ENCODE assay signal across 15 cellular contexts in genomic region chr17:14320734-14321475, GRCh38. TPM values are rescaled to one million over a fixed set of nuclear protein-coding genes. Genes with fewer than 3 reads are reported as not detected.
DNase-seq lines count a peak whose midpoint lies in the region; ATAC-seq and TF ChIP-seq lines count a peak whose summit lies in the region.
"Had no signal": no experiment of that assay in that cellular context is flagged by ENCODE, and none has a peak within 500 bp of the region (broad histone marks: within the 10 kb centered on the region; RNA-seq: fewer than 3 reads in every experiment).

No MANE protein-coding gene starts in this region.

- no peaks in the 10 kb centered on the region for H3K9me3 Mint-ChIP-seq in activated T-helper 17 cell treated with anti-CD3 and anti-CD28 coated beads, Interleukin-2, amount 50 U/mL, for 72 hours

- no peak for TF ChIP-seq CTCF in liver (IDR thresholded peaks at IDR 0.05; ENCODE audit: low read depth, low read length, missing input control)

- H3K4me1 ChIP-seq in BLaER1: peaks cover 92% of the 10 kb centered on the region
- H3K4me1 ChIP-seq in liver (ENCODE audit: control insufficient read depth in 4 of 4, insufficient read depth in 4 of 4, low read length in 3 of 4): peaks cover 9 to 69% (median 56%) of the 10 kb centered on the region in 4 donors

- H3K27me3 ChIP-seq in BLaER1 (no peaks in the 10 kb centered on the region), liver (ENCODE audit: control insufficient read depth in 4 of 4, insufficient read depth in 4 of 4, low read length in 3 of 4) (no peaks in the 10 kb centered on the region)

- H3K36me3 Mint-ChIP-seq in activated T-helper 17 cell treated with anti-CD3 and anti-CD28 coated beads, Interleukin-2, amount 50 U/mL, for 72 hours (ENCODE audit: low read depth): peaks cover 14% of the 10 kb centered on the region

- peak overlapping the region; percentile 60; the same call in 1 of the 2 replicates for H3K9ac ChIP-seq in BLaER1
- H3K9ac ChIP-seq in liver (ENCODE audit: low read depth in 1 of 2, low read length in 2 of 2): peak overlapping the region in 1 of 2 donors; percentile 16

- H3K27ac ChIP-seq in BLaER1: peak overlapping the region; percentile 93
- peak overlapping the region; percentile 74 to 77 for H3K27ac ChIP-seq in liver (ENCODE audit: low read depth in 1 of 2, low read length in 2 of 2)

- H3K9me3 ChIP-seq in BLaER1 (peaks cover 11% of the 10 kb centered on the region), liver (ENCODE audit: control insufficient read depth in 4 of 4, low read length in 3 of 4) (no peaks in the 10 kb centered on the region)

- no peaks in the 10 kb centered on the region for H4K20me1 ChIP-seq in BLaER1

- 51% methylated on average over 13 of the region's 13 CpGs for WGBS in liver

- H3K27ac Mint-ChIP-seq in activated T-helper 17 cell treated with anti-CD3 and anti-CD28 coated beads, Interleukin-2, amount 50 U/mL, for 72 hours: peak overlapping the region; percentile 37

- TF ChIP-seq RAD21 in liver (IDR thresholded peaks at IDR 0.05): no peak

- H3K4me3 ChIP-seq in BLaER1 (peak overlapping the region; percentile 29; the same call in 1 of the 2 replicates), liver (ENCODE audit: low read depth in 1 of 3, low read length in 3 of 3) (no peak overlapping the region)

- ATAC-seq in GM18502 (IDR thresholded peaks at IDR 0.05; ENCODE audit: poor library complexity, unreplicated experiment): peak; percentile 4
- no peak for ATAC-seq in activated T-helper 17 cell treated with anti-CD3 and anti-CD28 coated beads, Interleukin-2, amount 50 U/mL, for 72 hours (replicated peaks)
- ATAC-seq: Right ventricle myocardium inferior had no signal

- H3K36me3 ChIP-seq in BLaER1: peaks cover 39% of the 10 kb centered on the region; the same call in 1 of the 2 replicates
- no peaks in the 10 kb centered on the region for H3K36me3 ChIP-seq in liver (ENCODE audit: control insufficient read depth in 4 of 4, insufficient read depth in 3 of 4, low read depth in 1 of 4, low read length in 3 of 4)

- no peaks in the 10 kb centered on the region for H3K27me3 Mint-ChIP-seq in activated T-helper 17 cell treated with anti-CD3 and anti-CD28 coated beads, Interleukin-2, amount 50 U/mL, for 72 hours

- DNase-seq in amniotic stem cell (lab: John Stamatoyannopoulos, UW) (no peak), DMS153 treated with DMSO at 0.1 percent for 48 hours (lab: John Stamatoyannopoulos, UW; ENCODE audit: unreplicated experiment) (no peak), T-helper 1 cell (no peak), NOMO-1 treated with DMSO at 0.1 percent for 48 hours (lab: John Stamatoyannopoulos, UW; ENCODE audit: unreplicated experiment) (no peak)
- DNase-seq: activated CD4-positive, alpha-beta T cell treated with anti-CD3 and anti-CD28 coated beads, Interleukin-2, amount 50 U/mL, for 48 hours; activated naive CD4-positive, alpha-beta T cell treated with anti-CD3 and anti-CD28 coated beads, Interleukin-2, amount 50 U/mL, for 16 hours; central memory CD4-positive, alpha-beta T cell; midbrain; NCI-H187 treated with DMSO at 0.1 percent for 48 hours; NK-92 treated with Interleukin-12 subunit alpha and Interleukin-12 subunit beta, amount 100 ng/mL, for 24 hours had no signal

- H3K4me2 ChIP-seq in BLaER1: peak overlapping the region; percentile 89

- peak overlapping the region; percentile 47 for H3K4me3 Mint-ChIP-seq in activated T-helper 17 cell treated with anti-CD3 and anti-CD28 coated beads, Interleukin-2, amount 50 U/mL, for 72 hours

- peaks cover 43% of the 10 kb centered on the region for H3K4me1 Mint-ChIP-seq in activated T-helper 17 cell treated with anti-CD3 and anti-CD28 coated beads, Interleukin-2, amount 50 U/mL, for 72 hours

TF ChIP-seq in liver, 16 proteins besides CTCF, POLR2A, EP300 and RAD21:
- TF ChIP-seq, protein P1, sequence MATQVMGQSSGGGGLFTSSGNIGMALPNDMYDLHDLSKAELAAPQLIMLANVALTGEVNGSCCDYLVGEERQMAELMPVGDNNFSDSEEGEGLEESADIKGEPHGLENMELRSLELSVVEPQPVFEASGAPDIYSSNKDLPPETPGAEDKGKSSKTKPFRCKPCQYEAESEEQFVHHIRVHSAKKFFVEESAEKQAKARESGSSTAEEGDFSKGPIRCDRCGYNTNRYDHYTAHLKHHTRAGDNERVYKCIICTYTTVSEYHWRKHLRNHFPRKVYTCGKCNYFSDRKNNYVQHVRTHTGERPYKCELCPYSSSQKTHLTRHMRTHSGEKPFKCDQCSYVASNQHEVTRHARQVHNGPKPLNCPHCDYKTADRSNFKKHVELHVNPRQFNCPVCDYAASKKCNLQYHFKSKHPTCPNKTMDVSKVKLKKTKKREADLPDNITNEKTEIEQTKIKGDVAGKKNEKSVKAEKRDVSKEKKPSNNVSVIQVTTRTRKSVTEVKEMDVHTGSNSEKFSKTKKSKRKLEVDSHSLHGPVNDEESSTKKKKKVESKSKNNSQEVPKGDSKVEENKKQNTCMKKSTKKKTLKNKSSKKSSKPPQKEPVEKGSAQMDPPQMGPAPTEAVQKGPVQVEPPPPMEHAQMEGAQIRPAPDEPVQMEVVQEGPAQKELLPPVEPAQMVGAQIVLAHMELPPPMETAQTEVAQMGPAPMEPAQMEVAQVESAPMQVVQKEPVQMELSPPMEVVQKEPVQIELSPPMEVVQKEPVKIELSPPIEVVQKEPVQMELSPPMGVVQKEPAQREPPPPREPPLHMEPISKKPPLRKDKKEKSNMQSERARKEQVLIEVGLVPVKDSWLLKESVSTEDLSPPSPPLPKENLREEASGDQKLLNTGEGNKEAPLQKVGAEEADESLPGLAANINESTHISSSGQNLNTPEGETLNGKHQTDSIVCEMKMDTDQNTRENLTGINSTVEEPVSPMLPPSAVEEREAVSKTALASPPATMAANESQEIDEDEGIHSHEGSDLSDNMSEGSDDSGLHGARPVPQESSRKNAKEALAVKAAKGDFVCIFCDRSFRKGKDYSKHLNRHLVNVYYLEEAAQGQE (IDR thresholded peaks at IDR 0.05): peak; percentile 20
- no peak for TF ChIP-seq ZBTB33 (IDR thresholded peaks at IDR 0.05)
TF ChIP-seq in liver: peak in this region for 1.

RNA-seq across cellular contexts. Expression of gene HS3ST3B1, which starts 20.0 kb away (rescaled TPM):
- 10 to 100 TPM; 10.7 to 14.5 TPM for total RNA-seq in activated T-helper 17 cell treated with anti-CD3 and anti-CD28 coated beads, Interleukin-2, amount 50 U/mL, for 72 hours
- 10 to 100 TPM; 26.9 to 33.5 TPM for total RNA-seq in liver
- 10 to 100 TPM; 11.9 to 17.8 TPM for polyA plus RNA-seq in liver
